In the genomic region with DNA sequence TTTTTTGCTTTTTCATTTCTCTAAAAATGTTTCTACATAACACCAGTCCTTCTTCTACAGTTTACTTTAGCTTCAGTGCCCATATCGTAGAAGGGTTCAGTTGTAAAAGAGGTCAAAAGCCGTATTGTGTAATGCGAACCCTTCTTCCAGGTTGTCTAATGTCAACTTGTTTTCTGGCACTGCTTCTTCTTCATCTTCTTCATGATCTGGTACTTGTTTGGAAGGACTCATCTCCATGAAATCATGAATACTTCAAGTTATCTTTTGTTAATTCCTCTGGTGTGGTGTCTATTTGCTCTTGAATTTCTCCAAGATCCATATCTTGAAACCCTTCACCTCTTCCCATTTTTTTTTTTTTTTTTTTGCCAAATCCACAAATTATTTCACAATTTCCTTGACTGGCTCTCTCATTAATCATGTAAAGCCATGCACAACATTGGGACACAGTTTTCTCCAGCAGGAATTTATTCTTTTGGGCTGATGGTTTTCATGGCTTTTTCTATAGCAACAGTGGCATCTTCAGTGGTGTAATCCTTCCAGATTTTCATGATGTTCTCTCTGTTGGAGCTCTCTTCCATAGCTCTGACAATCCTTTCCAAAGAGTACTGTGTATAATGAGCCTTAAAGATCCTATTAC, we compare ENCODE assay signal across 18 cellular contexts.
"Had no signal": no experiment of that assay in that cellular context is flagged by ENCODE, and none has a peak within 500 bp of the region (broad histone marks: within the 10 kb centered on the region; RNA-seq: fewer than 3 reads in every experiment).

No MANE protein-coding gene starts in this region.

- H3K27me3 ChIP-seq: breast epithelium, hepatocyte, upper lobe of right lung had no signal

- H3K4me2 ChIP-seq: hepatocyte had no signal

- H3K36me3 ChIP-seq: breast epithelium, upper lobe of right lung had no signal

- H3K4me1 ChIP-seq: breast epithelium, upper lobe of right lung had no signal

- H3K9me3 ChIP-seq: breast epithelium, upper lobe of right lung had no signal

- H3K27ac ChIP-seq: breast epithelium, hepatocyte, upper lobe of right lung had no signal

- H3K4me3 ChIP-seq: breast epithelium, hepatocyte, upper lobe of right lung had no signal

- DNase-seq: activated CD4-positive, alpha-beta memory T cell treated with anti-CD3 and anti-CD28 coated beads, Interleukin-2, amount 10 ng/mL, durations not matched to agents 7 days and 5 days; activated CD4-positive, alpha-beta T cell treated with anti-CD3 and anti-CD28 coated beads for 48 hours; activated CD4-positive, CD25-positive, alpha-beta regulatory T cell; activated CD8-positive, alpha-beta memory T cell treated with anti-CD3 and anti-CD28 coated beads, Interleukin-2, amount 10 ng/mL, durations not matched to agents 7 days and 5 days; activated naive CD4-positive, alpha-beta T cell treated with Interleukin-2 at 50 U/mL for 16 hours; effector CD4-positive, alpha-beta T cell; left cardiac atrium; occipital lobe; right cardiac atrium; small intestine; stimulated activated CD4-positive, alpha-beta T cell treated with anti-CD3 and anti-CD28 coated beads, Interleukin-4, amount 100 ng/mL, for 1 hour; stimulated activated naive CD8-positive, alpha-beta T cell treated with anti-CD3 and anti-CD28 coated beads, Interleukin-15, amount 100 ng/mL, for 72 hours; T1000; upper lobe of right lung had no signal

- FAIRE-seq: astrocyte, small intestine had no signal

- H3K79me2 ChIP-seq: hepatocyte had no signal

- H2AFZ ChIP-seq: hepatocyte had no signal

- ATAC-seq: activated CD8-positive, alpha-beta memory T cell treated with anti-CD3 and anti-CD28 coated beads, Interleukin-2, amount 10 ng/mL, durations not matched to agents 7 days and 5 days; activated T-helper 17 cell treated with anti-CD3 and anti-CD28 coated beads, Interleukin-2, amount 50 U/mL, for 72 hours; left cardiac atrium; stimulated activated naive CD8-positive, alpha-beta T cell treated with anti-CD3 and anti-CD28 coated beads, Interleukin-15, amount 100 ng/mL, for 72 hours; upper lobe of right lung had no signal
